ENCODE assay signal across 8 cellular contexts in the genomic region with DNA sequence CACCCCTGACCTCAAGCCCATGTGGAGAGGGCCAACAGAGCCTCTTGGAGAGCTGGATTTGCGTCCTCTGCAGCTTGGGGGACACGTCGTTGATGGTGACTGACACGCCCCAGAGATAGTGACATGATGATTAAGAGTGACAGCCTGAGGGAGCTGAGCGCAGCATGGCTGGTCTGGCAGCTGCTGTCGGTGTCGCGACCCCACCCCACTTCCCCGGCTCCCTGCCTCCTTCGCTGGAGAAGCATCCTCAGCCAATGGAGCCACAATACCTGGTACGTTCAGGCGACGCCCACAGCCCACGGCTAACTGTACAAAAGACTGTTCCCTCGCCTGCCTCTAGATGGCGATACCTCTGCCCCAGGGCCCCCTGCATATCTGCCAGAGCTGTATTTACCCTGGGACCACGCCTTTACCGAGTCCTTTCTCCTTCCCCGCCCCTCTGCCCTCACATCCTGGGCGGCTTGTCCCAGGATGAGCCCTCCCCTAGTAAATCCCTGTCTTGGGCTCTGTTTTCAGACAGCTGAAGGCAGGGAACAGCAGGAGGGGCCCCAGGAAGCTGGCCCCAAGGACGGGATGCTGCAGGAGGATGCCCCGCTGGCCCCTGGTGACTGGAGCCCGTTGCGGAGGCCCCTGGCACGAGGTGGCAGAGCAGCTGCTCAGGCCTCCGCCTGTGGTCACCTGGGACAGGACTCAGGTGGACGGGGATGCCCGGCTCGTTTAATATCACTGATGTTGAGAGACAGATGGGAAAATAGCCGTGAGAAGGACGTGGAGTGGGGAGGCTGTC.
DNase-seq lines count a peak whose midpoint lies in the region; ATAC-seq lines count a peak whose summit lies in the region.

No MANE protein-coding gene starts in this region.

- H3K4me1 Mint-ChIP-seq in activated CD8-positive, alpha-beta T cell treated with anti-CD3 and anti-CD28 coated beads, Interleukin-2, amount 10 ng/mL, durations not matched to agents 7 days and 5 days (ENCODE audit: low read depth): peaks cover 20% of the 10 kb centered on the region
- H3K4me1 Mint-ChIP-seq in memory B cell: peaks cover 26% of the 10 kb centered on the region

- POLR2A ChIA-PET in activated CD8-positive, alpha-beta T cell treated with anti-CD3 and anti-CD28 coated beads, Interleukin-2, amount 10 ng/mL, durations not matched to agents 7 days and 5 days (lab: Charles Lee): interaction anchor here (1.1 kb wide), 1 partner anchor 17 kb away, joined by 3 read pairs; no protein-coding TSS in a partner anchor

- H3K27ac Mint-ChIP-seq in activated CD8-positive, alpha-beta T cell treated with anti-CD3 and anti-CD28 coated beads, Interleukin-2, amount 10 ng/mL, durations not matched to agents 7 days and 5 days: no peak overlapping the region
- H3K27ac Mint-ChIP-seq in memory B cell: peak overlapping the region; percentile 38

- peak; percentile 55 for ATAC-seq in HG03432 (IDR thresholded peaks at IDR 0.05; ENCODE audit: unreplicated experiment)
- peak; percentile 93 for ATAC-seq in activated CD8-positive, alpha-beta T cell treated with anti-CD3 and anti-CD28 coated beads, Interleukin-2, amount 10 ng/mL, durations not matched to agents 7 days and 5 days
- ATAC-seq in memory B cell (ENCODE audit: low read depth): peak; percentile 66
- ATAC-seq in HG03460 (IDR thresholded peaks at IDR 0.05; ENCODE audit: unreplicated experiment): no peak

- peaks cover 21% of the 10 kb centered on the region for H3K27me3 Mint-ChIP-seq in activated CD8-positive, alpha-beta T cell treated with anti-CD3 and anti-CD28 coated beads, Interleukin-2, amount 10 ng/mL, durations not matched to agents 7 days and 5 days (ENCODE audit: low read depth)
- no peaks in the 10 kb centered on the region for H3K27me3 Mint-ChIP-seq in memory B cell

- H3K36me3 Mint-ChIP-seq in activated CD8-positive, alpha-beta T cell treated with anti-CD3 and anti-CD28 coated beads, Interleukin-2, amount 10 ng/mL, durations not matched to agents 7 days and 5 days (ENCODE audit: low read depth): no peaks in the 10 kb centered on the region
- H3K36me3 Mint-ChIP-seq in memory B cell: peaks cover 2% of the 10 kb centered on the region

- CTCF ChIA-PET in activated CD8-positive, alpha-beta T cell treated with anti-CD3 and anti-CD28 coated beads, Interleukin-2, amount 10 ng/mL, durations not matched to agents 7 days and 5 days (lab: Charles Lee): interaction anchor here (0.6 to 2.5 kb wide), 60 partner anchors 8 to 522 kb away, joined by 3 to 18 read pairs (median 4); a partner anchor contains a TSS

- peak overlapping the region; percentile 66 for H3K4me3 Mint-ChIP-seq in activated CD8-positive, alpha-beta T cell treated with anti-CD3 and anti-CD28 coated beads, Interleukin-2, amount 10 ng/mL, durations not matched to agents 7 days and 5 days
- H3K4me3 Mint-ChIP-seq in memory B cell: peak overlapping the region; percentile 92

- DNase-seq in DMS79 treated with DMSO at 0.1 percent for 48 hours (lab: John Stamatoyannopoulos, UW) (peak; percentile 80), NCI-H774 (lab: John Stamatoyannopoulos, UW) (peak; percentile 54), memory B cell (ENCODE audit: low spot score in 2 of 2) (peak; percentile 74)
- peak; percentile 81 for DNase-seq in activated CD8-positive, alpha-beta T cell treated with anti-CD3 and anti-CD28 coated beads, Interleukin-2, amount 10 ng/mL, durations not matched to agents 7 days and 5 days
- peak; percentile 55 for DNase-seq in effector CD8-positive, alpha-beta T cell (lab: John Stamatoyannopoulos, UW)
- peak; percentile 48 for DNase-seq in stimulated activated CD8-positive, alpha-beta memory T cell treated with anti-CD3 and anti-CD28 coated beads, Interleukin-12 subunit alpha, Interleukin-12 subunit beta, amount 100 ng/mL, for 4 hours (ENCODE audit: low read depth)

- H3K9me3 Mint-ChIP-seq in activated CD8-positive, alpha-beta T cell treated with anti-CD3 and anti-CD28 coated beads, Interleukin-2, amount 10 ng/mL, durations not matched to agents 7 days and 5 days (ENCODE audit: insufficient read depth): no peaks in the 10 kb centered on the region
- no peaks in the 10 kb centered on the region for H3K9me3 Mint-ChIP-seq in memory B cell
